Comparison of ENCODE assay signal across 24 cellular contexts in genomic region chr4:68861057-68861456, GRCh38. TPM values are rescaled to one million over a fixed set of nuclear protein-coding genes. Genes with fewer than 3 reads are reported as not detected.
A peak's percentile ranks its signal among the peaks of the same experiment; 100 is the strongest.
DNase-seq lines count a peak whose midpoint lies in the region; ATAC-seq, FAIRE-seq and TF ChIP-seq lines count a peak whose summit lies in the region.
"Had no signal": no experiment of that assay in that cellular context is flagged by ENCODE, and none has a peak within 500 bp of the region (broad histone marks: within the 10 kb centered on the region; RNA-seq: fewer than 3 reads in every experiment).

No MANE protein-coding gene starts in this region.

- no peak for FAIRE-seq in HepG2 (lab: Jason Lieb, UNC)
- FAIRE-seq: A204.1, D721Med, G401.6, GM12891, GM19239 had no signal

- BruUV-seq in HepG2 (replicated peaks; lab: Mats Ljungman, UMichigan), result no TSS peak

- TF ChIP-seq POLR2A in HepG2 (IDR thresholded peaks at IDR 0.05; ENCODE audit: insufficient read depth in 1 of 2, low read depth in 2 of 2, low read length in 2 of 2), result no peak

- TF ChIP-seq EP300 in HepG2 (IDR thresholded peaks at IDR 0.05; ENCODE audit: low read depth in 2 of 2, low read length in 2 of 2) (peak in 1 of 2 experiments; percentile 11; a peak in 1 of 4 replicates), HepG2 (CRISPR knock-in tag; IDR thresholded peaks at IDR 0.05; ENCODE audit: borderline replicate concordance) (no peak)

- no peak for TF ChIP-seq CTCF in liver (IDR thresholded peaks at IDR 0.05; ENCODE audit: low read depth, low read length, missing input control)
- TF ChIP-seq CTCF in HepG2 (CRISPR knock-in tag; IDR thresholded peaks at IDR 0.05), result no peak

- POLR2A ChIA-PET in HepG2 (lab: Yijun Ruan, JAX), result interaction anchor here (1.3 kb wide), 1 partner anchor 87 kb away, joined by 3 read pairs; no protein-coding TSS in a partner anchor

- H3K4me1 ChIP-seq in liver (ENCODE audit: control insufficient read depth in 4 of 4, insufficient read depth in 4 of 4, low read length in 3 of 4) (peaks cover 0 to 36% (median 19%) of the 10 kb centered on the region in 4 donors), HepG2 (ENCODE audit: insufficient read depth, low read length) (peaks cover 41% of the 10 kb centered on the region)
- H3K4me1 ChIP-seq: BE2C, BLaER1 had no signal

- TF ChIP-seq RAD21 in liver (IDR thresholded peaks at IDR 0.05) (peak in 1 of 2 donors; percentile 48), HepG2 (CRISPR knock-in tag; IDR thresholded peaks at IDR 0.05) (no peak)

- H3K36me3 ChIP-seq in liver (ENCODE audit: control insufficient read depth in 4 of 4, insufficient read depth in 3 of 4, low read depth in 1 of 4, low read length in 3 of 4), result no peaks in the 10 kb centered on the region
- H3K36me3 ChIP-seq in HepG2 (replicated peaks in 1 of 2; ENCODE audit: control insufficient read depth in 1 of 2, insufficient read depth in 2 of 2, low read length in 2 of 2), result no peaks in the 10 kb centered on the region
- H3K36me3 ChIP-seq: BE2C, BLaER1 had no signal

- H3K9me3 ChIP-seq in liver (ENCODE audit: control insufficient read depth in 4 of 4, low read length in 3 of 4) (peaks cover 0 to 5% (median 4%) of the 10 kb centered on the region in 4 donors), HepG2 (ENCODE audit: low read length) (peaks cover 32% of the 10 kb centered on the region)
- H3K9me3 ChIP-seq: BE2C, BLaER1 had no signal

- ATAC-seq in HepG2 (no peak), left lobe of liver (peak; percentile 13)
- ATAC-seq: CD8-positive, alpha-beta T cell had no signal

- H4K20me1 ChIP-seq in HepG2 (ENCODE audit: insufficient read depth, low read length), result no peaks in the 10 kb centered on the region
- H4K20me1 ChIP-seq: BLaER1 had no signal

- H3K27me3 ChIP-seq in liver (ENCODE audit: control insufficient read depth in 4 of 4, insufficient read depth in 4 of 4, low read length in 3 of 4) (no peaks in the 10 kb centered on the region), HepG2 (ENCODE audit: control insufficient read depth in 1 of 2, insufficient read depth in 2 of 2, low read length in 2 of 2) (no peaks in the 10 kb centered on the region)
- H3K27me3 ChIP-seq: BE2C, BLaER1 had no signal

- no peak overlapping the region for H2AFZ ChIP-seq in HepG2 (ENCODE audit: low read length)

- in situ Hi-C loops in HepG2 (cut with HindIII; ENCODE audit: extremely low pct_ligation_motif_present, low pct_unique_long_range_greater_than_20kb), result no loop called here

- H3K9ac ChIP-seq in liver (ENCODE audit: low read depth in 1 of 2, low read length in 2 of 2) (no peak overlapping the region), HepG2 (ENCODE audit: insufficient read depth, low read depth, low read length) (no peak overlapping the region)
- H3K9ac ChIP-seq: BLaER1 had no signal

- CTCF ChIA-PET in HepG2 (lab: Yijun Ruan, JAX; ENCODE audit: low intra/inter-chr PET ratio, low total read pairs), result no interaction called here

- intact Hi-C loops in HepG2 (cut with micrococcal nuclease; ENCODE audit: unreplicated experiment), result no loop called here

- H3K27ac ChIP-seq in liver (ENCODE audit: low read depth in 1 of 2, low read length in 2 of 2) (peak overlapping the region; percentile 10 to 46), HepG2 (ENCODE audit: extremely low read length, insufficient read depth, low read length) (no peak overlapping the region)
- H3K27ac ChIP-seq: BLaER1 had no signal

- DNase-seq in HepG2 (ENCODE audit: low spot score) (no peak), left lobe of liver (ENCODE audit: low spot score) (no peak), pons (ENCODE audit: low spot score) (no peak), H4 (ENCODE audit: low spot score) (no peak)
- DNase-seq: 8988T; ACHN; BE2C; C1 segment of cervical spinal cord; Caco-2; Calu3; CD4-positive, CD25-positive, alpha-beta regulatory T cell; CD8-positive, alpha-beta T cell; DMS79 treated with DMSO at 0.1 percent for 48 hours; GF-D8 had no signal

- H3K4me2 ChIP-seq in HepG2 (ENCODE audit: low read depth, low read length), result no peak overlapping the region
- H3K4me2 ChIP-seq: BLaER1 had no signal

- H3K79me2 ChIP-seq in HepG2 (ENCODE audit: insufficient read depth, low read length), result no peaks in the 10 kb centered on the region

- H3K4me3 ChIP-seq in liver (ENCODE audit: low read depth in 1 of 3, low read length in 3 of 3) (no peak overlapping the region), HepG2 (replicated peaks in 1 of 3; ENCODE audit: insufficient read depth in 1 of 3, low read depth in 2 of 3, low read length in 3 of 3) (no peak overlapping the region)
- H3K4me3 ChIP-seq: BLaER1 had no signal

TF ChIP-seq in liver, 16 proteins besides CTCF, POLR2A, EP300 and RAD21 (continues in another document):
- TF ChIP-seq TAF1 (conservative IDR thresholded peaks at IDR 0.05) (peak; percentile 24), RXRA (IDR thresholded peaks at IDR 0.05) (peak; percentile 53 to 70), ATF3 (IDR thresholded peaks at IDR 0.05) (peak; percentile 14), NR2F2 (IDR thresholded peaks at IDR 0.05) (no peak), HNF4G (IDR thresholded peaks at IDR 0.05) (no peak)
- TF ChIP-seq, protein P1, sequence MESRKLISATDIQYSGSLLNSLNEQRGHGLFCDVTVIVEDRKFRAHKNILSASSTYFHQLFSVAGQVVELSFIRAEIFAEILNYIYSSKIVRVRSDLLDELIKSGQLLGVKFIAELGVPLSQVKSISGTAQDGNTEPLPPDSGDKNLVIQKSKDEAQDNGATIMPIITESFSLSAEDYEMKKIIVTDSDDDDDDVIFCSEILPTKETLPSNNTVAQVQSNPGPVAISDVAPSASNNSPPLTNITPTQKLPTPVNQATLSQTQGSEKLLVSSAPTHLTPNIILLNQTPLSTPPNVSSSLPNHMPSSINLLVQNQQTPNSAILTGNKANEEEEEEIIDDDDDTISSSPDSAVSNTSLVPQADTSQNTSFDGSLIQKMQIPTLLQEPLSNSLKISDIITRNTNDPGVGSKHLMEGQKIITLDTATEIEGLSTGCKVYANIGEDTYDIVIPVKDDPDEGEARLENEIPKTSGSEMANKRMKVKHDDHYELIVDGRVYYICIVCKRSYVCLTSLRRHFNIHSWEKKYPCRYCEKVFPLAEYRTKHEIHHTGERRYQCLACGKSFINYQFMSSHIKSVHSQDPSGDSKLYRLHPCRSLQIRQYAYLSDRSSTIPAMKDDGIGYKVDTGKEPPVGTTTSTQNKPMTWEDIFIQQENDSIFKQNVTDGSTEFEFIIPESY (IDR thresholded peaks at IDR 0.05), result peak; percentile 29

TF ChIP-seq in HepG2, 621 proteins besides CTCF, POLR2A, EP300 and RAD21:
- TF ChIP-seq ZNF564 (CRISPR knock-in tag; IDR thresholded peaks at IDR 0.05) (no peak), SRF (IDR thresholded peaks at IDR 0.05; ENCODE audit: low read depth, low read length) (no peak)

RNA-seq across cellular contexts. Expression of gene UGT2B10, which starts 45.3 kb away (rescaled TPM):
- 100 to 1,000 TPM; 122 to 139 TPM for total RNA-seq in liver
- polyA plus RNA-seq in liver, result 100 to 1,000 TPM in 1 of 2 donors, 10 to 100 TPM in 1; 15.3 to 108 TPM
- total RNA-seq in HepG2 (2016; rRNA removed; fragmentation: Illumina TruSeq; extraction: Trizol), result 97.8 and 148 TPM in 2 replicates
- 15.3 and 17.7 TPM in 2 replicates for total RNA-seq in HepG2 (2016; cell fraction: cytosol; rRNA removed; fragmentation: Illumina TruSeq; extraction: Trizol; ENCODE audit: low read depth)
- 92.7 and 152 TPM in 2 replicates for total RNA-seq in HepG2 (2016; cell fraction: insoluble cytoplasmic fraction; rRNA removed; fragmentation: Illumina TruSeq; extraction: Trizol)
- 26.7 and 33.6 TPM in 2 replicates for total RNA-seq in HepG2 (2016; cell fraction: membrane; rRNA removed; fragmentation: Illumina TruSeq; extraction: Trizol)
- total RNA-seq in HepG2 (2016; cell fraction: nucleus; rRNA removed; fragmentation: Illumina TruSeq; extraction: Trizol), result 153 and 169 TPM in 2 replicates
- polyA plus RNA-seq in HepG2 (2011; rRNA removed), result 91.0 and 107 TPM in 2 replicates
- polyA plus RNA-seq in HepG2 (2011; cell fraction: cytosol; rRNA removed), result 39.2 and 66.4 TPM in 2 replicates
- 19.4 and 24.1 TPM in 2 replicates for polyA plus RNA-seq in HepG2 (2011; cell fraction: nucleus; rRNA removed)
- polyA plus RNA-seq in HepG2 (2012), result 80.3 and 161 TPM in 2 replicates
- polyA plus RNA-seq in HepG2 (2016; cell fraction: cytosol; fragmentation: Illumina TruSeq; extraction: Trizol; ENCODE audit: low read depth), result 11.1 and 12.7 TPM in 2 replicates
- polyA plus RNA-seq in HepG2 (2016; cell fraction: insoluble cytoplasmic fraction; fragmentation: Illumina TruSeq; extraction: Trizol; ENCODE audit: low read depth), result 69.0 and 73.3 TPM in 2 replicates
- polyA plus RNA-seq in HepG2 (2016; cell fraction: membrane; fragmentation: Illumina TruSeq; extraction: Trizol; ENCODE audit: low read depth), result 16.2 and 17.4 TPM in 2 replicates
- polyA plus RNA-seq in HepG2 (2016; cell fraction: nucleus; fragmentation: Illumina TruSeq; extraction: Trizol; ENCODE audit: insufficient read depth, low read depth), result 140 and 147 TPM in 2 replicates
- polyA minus RNA-seq in HepG2 (2011; rRNA and poly(A)+ RNA removed; ENCODE audit: low replicate concordance), result 30.3 TPM in 1 of 2 replicates, not detected in the other
- polyA minus RNA-seq in HepG2 (2011; cell fraction: cytosol; rRNA and poly(A)+ RNA removed), result 54.0 and 68.5 TPM in 2 replicates
- 109 and 125 TPM in 2 replicates for polyA minus RNA-seq in HepG2 (2011; cell fraction: nucleus; rRNA and poly(A)+ RNA removed)
- total RNA-seq in left lobe of liver, result 290 TPM
- total RNA-seq in H4 (2014; rRNA removed; shearing (Covaris generic)), result not detected in 2 replicates
- total RNA-seq: A673; Calu3; CD4-positive, CD25-positive, alpha-beta regulatory T cell; CD8-positive, alpha-beta T cell had no signal
- polyA plus RNA-seq: AG04450; CD14-positive monocyte; CD4-positive, CD25-positive, alpha-beta regulatory T cell had no signal

Comparison
In these comparisons a context has a peak if more than half of its experiments do, and no peak if none do; other contexts are left out.
1. RNA of gene UGT2B10, which starts 45.3 kb away (total RNA-seq): 290 TPM in left lobe of liver (single experiment), 15.3 to 169 TPM in HepG2 and 122 to 139 TPM in liver; not detected in H4; every median in the first group is over 10 times any median in the second.